In the genomic region with DNA sequence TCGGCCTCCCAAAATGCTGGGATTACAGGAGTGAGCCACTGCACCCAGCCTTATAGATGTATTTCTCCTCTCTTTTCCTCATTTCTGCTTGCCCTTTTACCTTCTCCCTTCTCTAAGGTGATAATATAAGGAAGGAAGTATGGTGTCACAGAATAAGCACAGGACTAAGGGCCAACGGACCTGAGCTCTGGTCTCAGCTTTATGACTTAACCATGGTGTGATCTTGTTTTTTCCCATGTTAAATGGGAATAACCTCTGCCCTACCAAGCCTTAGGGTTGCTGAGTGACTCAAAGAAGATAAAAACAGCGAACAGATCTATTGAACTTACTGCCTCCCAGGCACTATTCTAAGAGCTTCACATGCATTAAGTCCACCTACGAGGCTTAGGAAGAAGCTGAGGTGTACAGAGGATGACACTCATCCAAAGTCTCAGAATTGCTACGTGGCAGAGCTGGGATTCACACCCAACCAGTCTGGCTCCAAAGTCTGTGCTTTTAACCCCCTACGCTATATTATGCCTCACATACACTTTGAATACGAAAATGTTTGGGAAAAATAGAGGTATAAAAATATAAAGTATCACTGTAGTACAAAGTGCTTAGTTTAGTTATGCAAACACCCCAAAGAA, we compare ENCODE assay signal across 27 cellular contexts. TPM values are rescaled to one million over a fixed set of nuclear protein-coding genes. Genes with fewer than 3 reads are reported as not detected.
"Had no signal": no experiment of that assay in that cellular context is flagged by ENCODE, and none has a peak within 500 bp of the region (broad histone marks: within the 10 kb centered on the region; RNA-seq: fewer than 3 reads in every experiment).

No MANE protein-coding gene starts in this region.

- DNase-seq: activated B cell treated with CpG ODN at 0.5 μM for 24 hours; activated CD4-positive, alpha-beta T cell treated with anti-CD3 and anti-CD28 coated beads for 48 hours; activated CD4-positive, alpha-beta T cell treated with anti-CD3 and anti-CD28 coated beads, Interleukin-2, amount 50 U/mL, for 1 hour; activated CD4-positive, alpha-beta T cell treated with anti-CD3 and anti-CD28 coated beads, Interleukin-2, amount 50 U/mL, for 48 hours; activated CD8-positive, alpha-beta memory T cell treated with anti-CD3 and anti-CD28 coated beads for 24 hours; activated CD8-positive, alpha-beta T cell treated with anti-CD3 and anti-CD28 coated beads for 36 hours; activated effector memory CD4-positive, alpha-beta T cell treated with Interleukin-2 at 50 U/mL for 16 hours; activated gamma-delta T cell treated with Interleukin-2 at 50 U/mL for 16 hours; activated naive CD4-positive, alpha-beta T cell treated with anti-CD3 and anti-CD28 coated beads, Interleukin-2, amount 50 U/mL, for 16 hours; activated naive CD4-positive, alpha-beta T cell treated with Interleukin-2 at 50 U/mL for 16 hours; activated T-cell treated with anti-CD3 and anti-CD28 coated beads, Interleukin-2, amount 50 U/mL, for 4 hours; amniotic stem cell; brain microvascular endothelial cell; colonic mucosa; effector CD8-positive, alpha-beta T cell; foreskin fibroblast; T-helper 2 cell; WERI-Rb-1 had no signal

- H3K9me3 ChIP-seq: colonic mucosa had no signal

- H3K27me3 Mint-ChIP-seq: activated B cell treated with CpG ODN at 0.5 μM for 24 hours; activated CD8-positive, alpha-beta T cell treated with anti-CD3 and anti-CD28 coated beads for 36 hours; activated naive CD8-positive, alpha-beta T cell; activated T-helper 17 cell treated with anti-CD3 and anti-CD28 coated beads, Interleukin-2, amount 50 U/mL, for 72 hours had no signal

- H3K27me3 ChIP-seq: brain microvascular endothelial cell, colonic mucosa had no signal

- H3K27ac Mint-ChIP-seq: activated B cell treated with CpG ODN at 0.5 μM for 24 hours; activated CD8-positive, alpha-beta T cell treated with anti-CD3 and anti-CD28 coated beads for 36 hours; activated naive CD8-positive, alpha-beta T cell; activated T-helper 17 cell treated with anti-CD3 and anti-CD28 coated beads, Interleukin-2, amount 50 U/mL, for 72 hours had no signal

- H3K9me3 Mint-ChIP-seq: activated B cell treated with CpG ODN at 0.5 μM for 24 hours; activated CD8-positive, alpha-beta T cell treated with anti-CD3 and anti-CD28 coated beads for 36 hours; activated T-cell treated with anti-CD3 and anti-CD28 coated beads, Interleukin-2, amount 50 U/mL, for 4 hours; activated T-helper 17 cell treated with anti-CD3 and anti-CD28 coated beads, Interleukin-2, amount 50 U/mL, for 72 hours had no signal

- H3K4me3 ChIP-seq: colonic mucosa had no signal

- ATAC-seq: activated CD4-positive, CD25-positive, alpha-beta regulatory T cell treated with anti-CD3 and anti-CD28 coated beads, Interleukin-2, amount 50 U/mL, for 24 hours; activated CD8-positive, alpha-beta T cell treated with anti-CD3 and anti-CD28 coated beads for 36 hours; activated T-cell treated with anti-CD3 and anti-CD28 coated beads, Interleukin-2, amount 50 U/mL, for 4 hours; activated T-helper 17 cell treated with anti-CD3 and anti-CD28 coated beads, Interleukin-2, amount 50 U/mL, for 72 hours; esophagus mucosa had no signal

- H3K36me3 ChIP-seq: colonic mucosa, WERI-Rb-1 had no signal

- H3K4me1 ChIP-seq: colonic mucosa had no signal

- H3K4me3 Mint-ChIP-seq: activated B cell treated with CpG ODN at 0.5 μM for 24 hours; activated CD8-positive, alpha-beta T cell treated with anti-CD3 and anti-CD28 coated beads for 36 hours; activated naive CD8-positive, alpha-beta T cell; activated T-cell treated with anti-CD3 and anti-CD28 coated beads, Interleukin-2, amount 50 U/mL, for 4 hours; activated T-helper 17 cell treated with anti-CD3 and anti-CD28 coated beads, Interleukin-2, amount 50 U/mL, for 72 hours had no signal

- H3K27ac ChIP-seq: brain microvascular endothelial cell, colonic mucosa, epithelial cell of prostate, WERI-Rb-1 had no signal

RNA-seq across cellular contexts. Expression of a gene that starts 41.8 kb away (rescaled TPM):
- total RNA-seq: activated CD8-positive, alpha-beta T cell treated with anti-CD3 and anti-CD28 coated beads for 36 hours; activated T-cell treated with anti-CD3 and anti-CD28 coated beads, Interleukin-2, amount 50 U/mL, for 4 hours; activated T-helper 17 cell treated with anti-CD3 and anti-CD28 coated beads, Interleukin-2, amount 50 U/mL, for 72 hours; astrocyte; bronchial epithelial cell; cardiac septum; colonic mucosa; endothelial cell of umbilical vein had no signal
